ENCODE assay signal across 1 cellular context in the genomic region with DNA sequence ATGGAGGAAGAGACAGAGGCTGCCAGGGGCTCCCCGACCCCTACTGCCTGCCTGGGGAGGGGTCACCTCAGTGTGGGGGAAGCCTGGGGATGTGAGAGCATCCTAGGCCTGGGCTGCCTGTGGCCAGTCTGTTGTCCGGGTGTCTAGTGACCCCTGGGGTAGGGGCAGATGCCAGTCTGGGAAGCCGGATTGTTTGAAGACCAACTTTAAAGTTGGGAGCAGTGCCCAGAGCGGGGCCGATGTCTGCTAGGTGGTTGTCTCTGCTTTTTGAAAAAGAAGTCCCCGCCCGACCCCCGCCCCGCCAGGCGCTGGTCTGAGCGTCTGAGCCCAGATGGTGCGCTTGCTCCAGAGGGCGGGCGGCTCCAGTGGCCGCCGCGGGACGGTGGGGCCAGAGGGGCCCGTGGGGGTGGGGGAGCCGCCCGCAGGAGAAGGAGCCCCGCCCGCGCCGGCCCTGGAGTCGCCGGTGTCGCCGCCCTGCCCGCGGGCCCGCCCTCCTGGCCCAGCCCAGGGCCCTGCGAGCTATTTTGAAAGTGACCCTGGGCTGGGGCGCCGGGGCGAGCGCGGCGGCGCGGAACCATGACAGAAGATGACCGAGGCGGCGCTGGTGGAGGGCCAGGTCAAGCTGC.
TF ChIP-seq lines count a peak whose summit lies in the region.

A gene with protein sequence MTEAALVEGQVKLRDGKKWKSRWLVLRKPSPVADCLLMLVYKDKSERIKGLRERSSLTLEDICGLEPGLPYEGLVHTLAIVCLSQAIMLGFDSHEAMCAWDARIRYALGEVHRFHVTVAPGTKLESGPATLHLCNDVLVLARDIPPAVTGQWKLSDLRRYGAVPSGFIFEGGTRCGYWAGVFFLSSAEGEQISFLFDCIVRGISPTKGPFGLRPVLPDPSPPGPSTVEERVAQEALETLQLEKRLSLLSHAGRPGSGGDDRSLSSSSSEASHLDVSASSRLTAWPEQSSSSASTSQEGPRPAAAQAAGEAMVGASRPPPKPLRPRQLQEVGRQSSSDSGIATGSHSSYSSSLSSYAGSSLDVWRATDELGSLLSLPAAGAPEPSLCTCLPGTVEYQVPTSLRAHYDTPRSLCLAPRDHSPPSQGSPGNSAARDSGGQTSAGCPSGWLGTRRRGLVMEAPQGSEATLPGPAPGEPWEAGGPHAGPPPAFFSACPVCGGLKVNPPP (plus strand): TSS at position 517 of the 626 bp plus-strand sequence. CDS start 70 bp downstream, at position 587.

TF ChIP-seq in HEK293, 187 proteins besides CTCF, POLR2A, EP300 and RAD21 (continued from another document):
- TF ChIP-seq, protein P1, sequence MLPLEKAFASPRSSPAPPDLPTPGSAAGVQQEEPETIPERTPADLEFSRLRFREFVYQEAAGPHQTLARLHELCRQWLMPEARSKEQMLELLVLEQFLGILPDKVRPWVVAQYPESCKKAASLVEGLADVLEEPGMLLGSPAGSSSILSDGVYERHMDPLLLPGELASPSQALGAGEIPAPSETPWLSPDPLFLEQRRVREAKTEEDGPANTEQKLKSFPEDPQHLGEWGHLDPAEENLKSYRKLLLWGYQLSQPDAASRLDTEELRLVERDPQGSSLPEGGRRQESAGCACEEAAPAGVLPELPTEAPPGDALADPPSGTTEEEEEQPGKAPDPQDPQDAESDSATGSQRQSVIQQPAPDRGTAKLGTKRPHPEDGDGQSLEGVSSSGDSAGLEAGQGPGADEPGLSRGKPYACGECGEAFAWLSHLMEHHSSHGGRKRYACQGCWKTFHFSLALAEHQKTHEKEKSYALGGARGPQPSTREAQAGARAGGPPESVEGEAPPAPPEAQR (tag by site-specific recombination; IDR thresholded peaks at IDR 0.05): no peak
- TF ChIP-seq ZNF561 (tag by site-specific recombination; IDR thresholded peaks at IDR 0.05; ENCODE audit: borderline replicate concordance) (no peak), KLF7 (tag by site-specific recombination; IDR thresholded peaks at IDR 0.05; ENCODE audit: borderline replicate concordance) (no peak), ZIC2 (tag by site-specific recombination; IDR thresholded peaks at IDR 0.05) (no peak), YY1 (tag by site-specific recombination; IDR thresholded peaks at IDR 0.05) (no peak), KLF1 (tag by site-specific recombination; IDR thresholded peaks at IDR 0.05) (peak; percentile 29; the same call in 1 of the 2 replicates), ZNF335 (tag by site-specific recombination; conservative IDR thresholded peaks at IDR 0.05) (peak; percentile 39; the same call in 1 of the 2 replicates)
- TF ChIP-seq, protein P2, sequence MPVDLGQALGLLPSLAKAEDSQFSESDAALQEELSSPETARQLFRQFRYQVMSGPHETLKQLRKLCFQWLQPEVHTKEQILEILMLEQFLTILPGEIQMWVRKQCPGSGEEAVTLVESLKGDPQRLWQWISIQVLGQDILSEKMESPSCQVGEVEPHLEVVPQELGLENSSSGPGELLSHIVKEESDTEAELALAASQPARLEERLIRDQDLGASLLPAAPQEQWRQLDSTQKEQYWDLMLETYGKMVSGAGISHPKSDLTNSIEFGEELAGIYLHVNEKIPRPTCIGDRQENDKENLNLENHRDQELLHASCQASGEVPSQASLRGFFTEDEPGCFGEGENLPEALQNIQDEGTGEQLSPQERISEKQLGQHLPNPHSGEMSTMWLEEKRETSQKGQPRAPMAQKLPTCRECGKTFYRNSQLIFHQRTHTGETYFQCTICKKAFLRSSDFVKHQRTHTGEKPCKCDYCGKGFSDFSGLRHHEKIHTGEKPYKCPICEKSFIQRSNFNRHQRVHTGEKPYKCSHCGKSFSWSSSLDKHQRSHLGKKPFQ (tag by site-specific recombination; IDR thresholded peaks at IDR 0.05): no peak
